In genomic region chr19:48899781-48900476, GRCh38 we compare ENCODE assay signal across 1 cellular context.
A peak's percentile ranks its signal among the peaks of the same experiment; 100 is the strongest.
TF ChIP-seq lines count a peak whose summit lies in the region.

TSS of gene NUCB1 (plus strand) at chr19:48900312. CDS start at chr19:48900797, 485 bp downstream.

TF ChIP-seq in HepG2, 621 proteins besides CTCF, POLR2A, EP300 and RAD21 (continued from another document and continues in another):
- TF ChIP-seq, protein P1, sequence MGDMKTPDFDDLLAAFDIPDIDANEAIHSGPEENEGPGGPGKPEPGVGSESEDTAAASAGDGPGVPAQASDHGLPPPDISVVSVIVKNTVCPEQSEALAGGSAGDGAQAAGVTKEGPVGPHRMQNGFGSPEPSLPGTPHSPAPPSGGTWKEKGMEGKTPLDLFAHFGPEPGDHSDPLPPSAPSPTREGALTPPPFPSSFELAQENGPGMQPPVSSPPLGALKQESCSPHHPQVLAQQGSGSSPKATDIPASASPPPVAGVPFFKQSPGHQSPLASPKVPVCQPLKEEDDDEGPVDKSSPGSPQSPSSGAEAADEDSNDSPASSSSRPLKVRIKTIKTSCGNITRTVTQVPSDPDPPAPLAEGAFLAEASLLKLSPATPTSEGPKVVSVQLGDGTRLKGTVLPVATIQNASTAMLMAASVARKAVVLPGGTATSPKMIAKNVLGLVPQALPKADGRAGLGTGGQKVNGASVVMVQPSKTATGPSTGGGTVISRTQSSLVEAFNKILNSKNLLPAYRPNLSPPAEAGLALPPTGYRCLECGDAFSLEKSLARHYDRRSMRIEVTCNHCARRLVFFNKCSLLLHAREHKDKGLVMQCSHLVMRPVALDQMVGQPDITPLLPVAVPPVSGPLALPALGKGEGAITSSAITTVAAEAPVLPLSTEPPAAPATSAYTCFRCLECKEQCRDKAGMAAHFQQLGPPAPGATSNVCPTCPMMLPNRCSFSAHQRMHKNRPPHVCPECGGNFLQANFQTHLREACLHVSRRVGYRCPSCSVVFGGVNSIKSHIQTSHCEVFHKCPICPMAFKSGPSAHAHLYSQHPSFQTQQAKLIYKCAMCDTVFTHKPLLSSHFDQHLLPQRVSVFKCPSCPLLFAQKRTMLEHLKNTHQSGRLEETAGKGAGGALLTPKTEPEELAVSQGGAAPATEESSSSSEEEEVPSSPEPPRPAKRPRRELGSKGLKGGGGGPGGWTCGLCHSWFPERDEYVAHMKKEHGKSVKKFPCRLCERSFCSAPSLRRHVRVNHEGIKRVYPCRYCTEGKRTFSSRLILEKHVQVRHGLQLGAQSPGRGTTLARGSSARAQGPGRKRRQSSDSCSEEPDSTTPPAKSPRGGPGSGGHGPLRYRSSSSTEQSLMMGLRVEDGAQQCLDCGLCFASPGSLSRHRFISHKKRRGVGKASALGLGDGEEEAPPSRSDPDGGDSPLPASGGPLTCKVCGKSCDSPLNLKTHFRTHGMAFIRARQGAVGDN (CRISPR knock-in tag; IDR thresholded peaks at IDR 0.05) = peak; percentile 82
- TF ChIP-seq TCF12 (IDR thresholded peaks at IDR 0.05) = no peak
- no peak for TF ChIP-seq TCF12 (CRISPR knock-in tag; IDR thresholded peaks at IDR 0.05)
- TF ChIP-seq TP53 (CRISPR knock-in tag; conservative IDR thresholded peaks at IDR 0.05) = no peak
- TF ChIP-seq ZNF550 (CRISPR knock-in tag; IDR thresholded peaks at IDR 0.05; ENCODE audit: borderline replicate concordance) = no peak
- TF ChIP-seq ETV5 (CRISPR knock-in tag; IDR thresholded peaks at IDR 0.05; ENCODE audit: borderline replicate concordance) = no peak; the same call in 1 of the 2 replicates
- TF ChIP-seq, protein P2, sequence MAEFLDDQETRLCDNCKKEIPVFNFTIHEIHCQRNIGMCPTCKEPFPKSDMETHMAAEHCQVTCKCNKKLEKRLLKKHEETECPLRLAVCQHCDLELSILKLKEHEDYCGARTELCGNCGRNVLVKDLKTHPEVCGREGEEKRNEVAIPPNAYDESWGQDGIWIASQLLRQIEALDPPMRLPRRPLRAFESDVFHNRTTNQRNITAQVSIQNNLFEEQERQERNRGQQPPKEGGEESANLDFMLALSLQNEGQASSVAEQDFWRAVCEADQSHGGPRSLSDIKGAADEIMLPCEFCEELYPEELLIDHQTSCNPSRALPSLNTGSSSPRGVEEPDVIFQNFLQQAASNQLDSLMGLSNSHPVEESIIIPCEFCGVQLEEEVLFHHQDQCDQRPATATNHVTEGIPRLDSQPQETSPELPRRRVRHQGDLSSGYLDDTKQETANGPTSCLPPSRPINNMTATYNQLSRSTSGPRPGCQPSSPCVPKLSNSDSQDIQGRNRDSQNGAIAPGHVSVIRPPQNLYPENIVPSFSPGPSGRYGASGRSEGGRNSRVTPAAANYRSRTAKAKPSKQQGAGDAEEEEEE (CRISPR knock-in tag; IDR thresholded peaks at IDR 0.05; ENCODE audit: borderline replicate concordance) = no peak
- no peak for TF ChIP-seq SMAD3 (CRISPR knock-in tag; IDR thresholded peaks at IDR 0.05)
- no peak for TF ChIP-seq DNMT3B (CRISPR knock-in tag; conservative IDR thresholded peaks at IDR 0.05)
- no peak for TF ChIP-seq NCOA5 (CRISPR knock-in tag; IDR thresholded peaks at IDR 0.05)
- TF ChIP-seq ATM (IDR thresholded peaks at IDR 0.05; ENCODE audit: borderline replicate concordance) = no peak
- TF ChIP-seq ZNF839 (CRISPR knock-in tag; IDR thresholded peaks at IDR 0.05; ENCODE audit: borderline replicate concordance) = peak; percentile 91
- peak; percentile 82; the same call in 1 of the 2 replicates for TF ChIP-seq YEATS2 (CRISPR knock-in tag; IDR thresholded peaks at IDR 0.05; ENCODE audit: borderline replicate concordance)
- TF ChIP-seq ZMYM3 (CRISPR knock-in tag; IDR thresholded peaks at IDR 0.05) = peak; percentile 44; the same call in 1 of the 2 replicates
- no peak for TF ChIP-seq RBAK (CRISPR knock-in tag; IDR thresholded peaks at IDR 0.05)
- TF ChIP-seq, protein P3, sequence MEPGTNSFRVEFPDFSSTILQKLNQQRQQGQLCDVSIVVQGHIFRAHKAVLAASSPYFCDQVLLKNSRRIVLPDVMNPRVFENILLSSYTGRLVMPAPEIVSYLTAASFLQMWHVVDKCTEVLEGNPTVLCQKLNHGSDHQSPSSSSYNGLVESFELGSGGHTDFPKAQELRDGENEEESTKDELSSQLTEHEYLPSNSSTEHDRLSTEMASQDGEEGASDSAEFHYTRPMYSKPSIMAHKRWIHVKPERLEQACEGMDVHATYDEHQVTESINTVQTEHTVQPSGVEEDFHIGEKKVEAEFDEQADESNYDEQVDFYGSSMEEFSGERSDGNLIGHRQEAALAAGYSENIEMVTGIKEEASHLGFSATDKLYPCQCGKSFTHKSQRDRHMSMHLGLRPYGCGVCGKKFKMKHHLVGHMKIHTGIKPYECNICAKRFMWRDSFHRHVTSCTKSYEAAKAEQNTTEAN (CRISPR knock-in tag; conservative IDR thresholded peaks at IDR 0.05) = peak; percentile 45; the same call in 1 of the 2 replicates
- TF ChIP-seq MTF1 (CRISPR knock-in tag; IDR thresholded peaks at IDR 0.05) = no peak
- TF ChIP-seq NR2C2 (CRISPR knock-in tag; IDR thresholded peaks at IDR 0.05; ENCODE audit: borderline replicate concordance) = peak; percentile 99
- TF ChIP-seq PHF5A (CRISPR knock-in tag; IDR thresholded peaks at IDR 0.05; ENCODE audit: low read depth, unreplicated experiment) = peak; percentile 41
- TF ChIP-seq TARDBP (CRISPR knock-in tag; IDR thresholded peaks at IDR 0.05) = 0 out of 2 replicates have a peak, but pooled peaks have one; percentile 34
- TF ChIP-seq ZNF253 (CRISPR knock-in tag; IDR thresholded peaks at IDR 0.05; ENCODE audit: borderline replicate concordance) = no peak
- peak; percentile 51; the same call in 1 of the 2 replicates for TF ChIP-seq SOX5 (CRISPR knock-in tag; IDR thresholded peaks at IDR 0.05; ENCODE audit: borderline replicate concordance)
- TF ChIP-seq PHF20 (CRISPR knock-in tag; IDR thresholded peaks at IDR 0.05) = no peak; the same call in 1 of the 2 replicates
- TF ChIP-seq ZSCAN22 (CRISPR knock-in tag; IDR thresholded peaks at IDR 0.05) = no peak
- no peak for TF ChIP-seq PLRG1 (conservative IDR thresholded peaks at IDR 0.05)
- TF ChIP-seq JUNB (CRISPR knock-in tag; IDR thresholded peaks at IDR 0.05; ENCODE audit: borderline replicate concordance) = no peak
- TF ChIP-seq ZNF788 (CRISPR knock-in tag; IDR thresholded peaks at IDR 0.05; ENCODE audit: borderline replicate concordance) = peak; percentile 33; the same call in 1 of the 2 replicates
- no peak for TF ChIP-seq SRF (IDR thresholded peaks at IDR 0.05; ENCODE audit: low read depth, low read length)
- TF ChIP-seq, protein P4, sequence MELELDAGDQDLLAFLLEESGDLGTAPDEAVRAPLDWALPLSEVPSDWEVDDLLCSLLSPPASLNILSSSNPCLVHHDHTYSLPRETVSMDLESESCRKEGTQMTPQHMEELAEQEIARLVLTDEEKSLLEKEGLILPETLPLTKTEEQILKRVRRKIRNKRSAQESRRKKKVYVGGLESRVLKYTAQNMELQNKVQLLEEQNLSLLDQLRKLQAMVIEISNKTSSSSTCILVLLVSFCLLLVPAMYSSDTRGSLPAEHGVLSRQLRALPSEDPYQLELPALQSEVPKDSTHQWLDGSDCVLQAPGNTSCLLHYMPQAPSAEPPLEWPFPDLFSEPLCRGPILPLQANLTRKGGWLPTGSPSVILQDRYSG (CRISPR knock-in tag; IDR thresholded peaks at IDR 0.05) = 0 out of 2 replicates have a peak, but pooled peaks have one; percentile 67
- TF ChIP-seq MAZ (IDR thresholded peaks at IDR 0.05; ENCODE audit: borderline replicate concordance, low read depth, low read length) = no peak
- peak; percentile 45; the same call in 1 of the 2 replicates for TF ChIP-seq MAZ (CRISPR knock-in tag; IDR thresholded peaks at IDR 0.05; ENCODE audit: low read depth)
- peak; percentile 94 for TF ChIP-seq SP4 (CRISPR knock-in tag; IDR thresholded peaks at IDR 0.05)
- no peak for TF ChIP-seq ADNP (CRISPR knock-in tag; IDR thresholded peaks at IDR 0.05)
- TF ChIP-seq ZNF354B (CRISPR knock-in tag; IDR thresholded peaks at IDR 0.05) = peak; percentile 36; the same call in 1 of the 2 replicates
- TF ChIP-seq ZNF136 (CRISPR knock-in tag; IDR thresholded peaks at IDR 0.05; ENCODE audit: low read depth) = no peak
- peak; percentile 60; the same call in 1 of the 3 replicates for TF ChIP-seq MXI1 (IDR thresholded peaks at IDR 0.05; ENCODE audit: borderline replicate concordance, low read depth, low read length)
- no peak for TF ChIP-seq KDM6A (CRISPR knock-in tag; IDR thresholded peaks at IDR 0.05; ENCODE audit: low read depth)
- peak; percentile 62; the same call in 1 of the 2 replicates for TF ChIP-seq KLF15 (CRISPR knock-in tag; IDR thresholded peaks at IDR 0.05; ENCODE audit: borderline replicate concordance)
- peak; percentile 82 for TF ChIP-seq POLR2G (IDR thresholded peaks at IDR 0.05; ENCODE audit: low read depth, low read length)
- 0 out of 2 replicates have a peak, but pooled peaks have one; percentile 37 for TF ChIP-seq ZNF263 (CRISPR knock-in tag; IDR thresholded peaks at IDR 0.05)
- TF ChIP-seq, protein P5, sequence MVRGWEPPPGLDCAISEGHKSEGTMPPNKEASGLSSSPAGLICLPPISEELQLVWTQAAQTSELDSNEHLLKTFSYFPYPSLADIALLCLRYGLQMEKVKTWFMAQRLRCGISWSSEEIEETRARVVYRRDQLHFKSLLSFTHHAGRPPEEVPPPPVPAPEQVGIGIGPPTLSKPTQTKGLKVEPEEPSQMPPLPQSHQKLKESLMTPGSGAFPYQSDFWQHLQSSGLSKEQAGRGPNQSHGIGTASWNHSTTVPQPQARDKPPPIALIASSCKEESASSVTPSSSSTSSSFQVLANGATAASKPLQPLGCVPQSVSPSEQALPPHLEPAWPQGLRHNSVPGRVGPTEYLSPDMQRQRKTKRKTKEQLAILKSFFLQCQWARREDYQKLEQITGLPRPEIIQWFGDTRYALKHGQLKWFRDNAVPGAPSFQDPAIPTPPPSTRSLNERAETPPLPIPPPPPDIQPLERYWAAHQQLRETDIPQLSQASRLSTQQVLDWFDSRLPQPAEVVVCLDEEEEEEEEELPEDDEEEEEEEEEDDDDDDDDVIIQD (CRISPR knock-in tag; IDR thresholded peaks at IDR 0.05; ENCODE audit: low read depth) = no peak; the same call in 1 of the 2 replicates
- TF ChIP-seq PAX8 (CRISPR knock-in tag; IDR thresholded peaks at IDR 0.05; ENCODE audit: borderline replicate concordance) = no peak
- no peak for TF ChIP-seq U2AF2 (IDR thresholded peaks at IDR 0.05; ENCODE audit: low read depth, low read length)
- TF ChIP-seq FOXO4 (CRISPR knock-in tag; conservative IDR thresholded peaks at IDR 0.05) = no peak
- peak; percentile 27; the same call in 1 of the 2 replicates for TF ChIP-seq ZNF430 (CRISPR knock-in tag; IDR thresholded peaks at IDR 0.05)
- TF ChIP-seq ZNF292 (CRISPR knock-in tag; IDR thresholded peaks at IDR 0.05; ENCODE audit: borderline replicate concordance, low read depth) = no peak; the same call in 1 of the 2 replicates
- TF ChIP-seq PRPF4 (IDR thresholded peaks at IDR 0.05; ENCODE audit: low read depth, low read length, poor library complexity, severe bottlenecking) = no peak
- no peak for TF ChIP-seq MTF2 (CRISPR knock-in tag; IDR thresholded peaks at IDR 0.05; ENCODE audit: borderline replicate concordance)
- TF ChIP-seq, protein P6, sequence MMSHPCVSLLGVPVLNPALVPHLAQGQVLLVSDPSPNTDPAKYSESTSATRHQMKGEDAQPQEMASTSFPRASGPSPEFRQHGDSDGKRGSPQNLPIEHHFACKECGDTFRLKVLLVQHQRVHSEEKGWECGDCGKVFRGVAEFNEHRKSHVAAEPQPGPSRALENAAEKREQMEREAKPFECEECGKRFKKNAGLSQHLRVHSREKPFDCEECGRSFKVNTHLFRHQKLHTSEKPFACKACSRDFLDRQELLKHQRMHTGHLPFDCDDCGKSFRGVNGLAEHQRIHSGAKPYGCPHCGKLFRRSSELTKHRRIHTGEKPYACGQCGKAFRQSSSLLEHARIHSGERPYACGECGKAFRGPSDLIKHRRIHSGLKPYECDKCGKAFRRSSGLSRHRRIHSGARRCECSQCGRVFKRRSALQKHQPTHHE (CRISPR knock-in tag; IDR thresholded peaks at IDR 0.05; ENCODE audit: borderline replicate concordance) = peak; percentile 77; the same call in 1 of the 2 replicates
- TF ChIP-seq FLYWCH1 (CRISPR knock-in tag; IDR thresholded peaks at IDR 0.05) = no peak
- TF ChIP-seq EZH2 (conservative IDR thresholded peaks at IDR 0.05; ENCODE audit: low read depth, low read length) = no peak
- no peak for TF ChIP-seq POLR2AphosphoS2 (IDR thresholded peaks at IDR 0.05; ENCODE audit: low read depth, low read length)
- TF ChIP-seq ZXDC (CRISPR knock-in tag; IDR thresholded peaks at IDR 0.05) = no peak
- TF ChIP-seq BCL3 (CRISPR knock-in tag; IDR thresholded peaks at IDR 0.05) = 0 out of 2 replicates have a peak, but pooled peaks have one; percentile 69
- TF ChIP-seq XBP1 (CRISPR knock-in tag; IDR thresholded peaks at IDR 0.05) = peak; percentile 59; the same call in 1 of the 2 replicates
